ENCODE assay signal across 14 cellular contexts in the genomic region with DNA sequence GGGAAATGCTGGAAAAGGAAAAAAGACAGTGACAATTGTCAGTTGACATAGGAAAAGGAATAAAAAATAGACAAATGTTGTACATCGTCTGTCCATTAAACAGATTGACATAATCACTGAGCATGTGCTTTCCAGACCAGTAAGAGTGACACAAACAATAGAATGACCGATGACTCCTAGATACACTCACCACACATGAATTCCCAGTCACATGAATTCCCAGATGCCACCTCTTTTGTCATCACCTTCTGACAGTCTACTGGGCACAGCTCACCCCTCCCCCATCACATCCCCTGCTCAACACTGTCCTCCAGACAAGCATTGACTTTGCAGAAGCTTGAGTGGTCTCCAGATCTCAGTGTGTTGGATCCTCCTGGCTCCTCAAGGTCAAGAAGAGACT. TPM values are rescaled to one million over a fixed set of nuclear protein-coding genes. Genes with fewer than 3 reads are reported as not detected.
DNase-seq lines count a peak whose midpoint lies in the region; ATAC-seq and FAIRE-seq lines count a peak whose summit lies in the region.
"Had no signal": no experiment of that assay in that cellular context is flagged by ENCODE, and none has a peak within 500 bp of the region (broad histone marks: within the 10 kb centered on the region; RNA-seq: fewer than 3 reads in every experiment).

No MANE protein-coding gene starts in this region.

- H3K9me3 ChIP-seq in T-helper 17 cell (ENCODE audit: control insufficient read depth, low read length, poor library complexity, severe bottlenecking), result peaks cover 34% of the 10 kb centered on the region
- H3K9me3 ChIP-seq: A549, BE2C had no signal

- H3K27ac Mint-ChIP-seq in T-helper 17 cell, result no peak overlapping the region

- DNase-seq in ELR (ENCODE audit: low read depth) (peak; percentile 31), M059J (ENCODE audit: low read depth) (peak; percentile 40), T-helper 17 cell (no peak), kidney tubule cell (ENCODE audit: low spot score) (peak; percentile 80), mucosa of gallbladder (ENCODE audit: low spot score) (no peak), nucleus accumbens (lab: John Stamatoyannopoulos, UW) (no peak), HTR-8/SVneo (ENCODE audit: insufficient read length, low spot score) (no peak)
- DNase-seq: BE2C; CD4-positive, alpha-beta memory T cell; HCEC 1CT; KG1 had no signal

- H3K36me3 Mint-ChIP-seq in T-helper 17 cell (ENCODE audit: low read depth), result peaks cover 2% of the 10 kb centered on the region

- no peak for FAIRE-seq in HTR-8/SVneo (lab: Jason Lieb, UNC)
- FAIRE-seq: A549 had no signal

- peak overlapping the region; percentile 3 for H3K4me3 Mint-ChIP-seq in T-helper 17 cell
- H3K4me3 Mint-ChIP-seq: CD4-positive, alpha-beta memory T cell had no signal

- ATAC-seq in T-helper 17 cell, result no peak
- ATAC-seq: A549 had no signal

- H3K4me1 Mint-ChIP-seq in T-helper 17 cell, result no peaks in the 10 kb centered on the region

- peaks cover 67% of the 10 kb centered on the region for H3K27me3 Mint-ChIP-seq in T-helper 17 cell

RNA-seq across cellular contexts. Expression of gene POM121L2, which starts 25.9 kb away (rescaled TPM):
- total RNA-seq in M059J (2014; rRNA removed; shearing (Covaris generic)), result not detected in 2 replicates
- total RNA-seq in T-helper 17 cell (not detected), mucosa of gallbladder (not detected)
- total RNA-seq: CD4-positive, alpha-beta memory T cell; H4; HT1080 had no signal

RNA-seq across cellular contexts. Expression of gene PRSS16, which starts 38.6 kb away (rescaled TPM):
- total RNA-seq in M059J (2014; rRNA removed; shearing (Covaris generic)), result 2.9 and 5.4 TPM in 2 replicates
- total RNA-seq in T-helper 17 cell, result 1 to 10 TPM in 1 of 2 donors, under 1 TPM in 1; 0.80 to 2.0 TPM
- 35.1 TPM for total RNA-seq in mucosa of gallbladder
- total RNA-seq: HT1080 had no signal

Comparison
In these comparisons a context has a peak if more than half of its experiments do, and no peak if none do; other contexts are left out.
1. DNase-seq: peak in ELR (single experiment), M059J (single experiment) and kidney tubule cell (single experiment); none in T-helper 17 cell (0 of 3), mucosa of gallbladder (single experiment), nucleus accumbens (0 of 56) and HTR-8/SVneo (single experiment).